Comparison of ENCODE assay signal across 20 cellular contexts in the genomic region with DNA sequence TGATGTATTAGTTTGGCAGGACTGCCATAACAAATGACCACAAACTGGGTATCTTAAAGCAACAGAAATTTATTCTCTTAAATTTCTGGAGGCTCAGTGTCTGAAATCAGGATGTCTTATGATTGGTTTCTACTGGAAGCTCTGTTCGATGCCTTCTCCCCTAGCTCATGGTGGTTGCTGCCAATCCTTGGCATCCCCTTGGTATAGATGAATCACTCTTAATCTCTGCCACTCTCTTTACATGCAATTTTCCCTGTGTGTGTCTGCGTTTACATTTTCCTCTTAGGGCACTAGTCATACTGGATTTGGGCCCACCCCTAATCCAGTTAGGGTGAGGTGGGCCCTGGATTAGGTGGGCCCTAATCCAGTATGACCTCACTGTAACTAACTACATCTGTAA. TPM values are rescaled to one million over a fixed set of nuclear protein-coding genes. Genes with fewer than 3 reads are reported as not detected.
DNase-seq lines count a peak whose midpoint lies in the region; ATAC-seq, FAIRE-seq and TF ChIP-seq lines count a peak whose summit lies in the region.
"Had no signal": no experiment of that assay in that cellular context is flagged by ENCODE, and none has a peak within 500 bp of the region (broad histone marks: within the 10 kb centered on the region; RNA-seq: fewer than 3 reads in every experiment).

No MANE protein-coding gene starts in this region.

- WGBS in IMR-90 (ENCODE audit: extremely low coverage in 2 of 2, insufficient read length in 1 of 2), 2 experiments: no CpG with 5 or more reads among the region's 2 CpGs

- H2BK20ac ChIP-seq in IMR-90 (ENCODE audit: low read depth, low read length): no peak overlapping the region

- no peaks in the 10 kb centered on the region for H3K9me3 Mint-ChIP-seq in astrocyte (ENCODE audit: unreplicated experiment)
- H3K9me3 Mint-ChIP-seq in glutamatergic neuron (ENCODE audit: unreplicated experiment): no peaks in the 10 kb centered on the region
- H3K9me3 Mint-ChIP-seq: CD8-positive, alpha-beta T cell had no signal

- CTCF ChIA-PET in IMR-90 (lab: Yijun Ruan, JAX): no interaction called here
- CTCF ChIA-PET in OCI-LY7 (lab: Charles Lee; ENCODE audit: unreplicated experiment): no interaction called here

- H3K9ac ChIP-seq in IMR-90 (ENCODE audit: low read depth, low read length) (no peak overlapping the region), astrocyte (ENCODE audit: low read length) (no peak overlapping the region)
- H3K9ac ChIP-seq: BLaER1 treated with 17β-estradiol and CSF1 and Interleukin-3, amounts not matched to agents 10 nM and 100 nM had no signal

- H3K9me2 ChIP-seq in OCI-LY7 (ENCODE audit: insufficient read depth, low read length): no peaks in the 10 kb centered on the region

- no peaks in the 10 kb centered on the region for H3K27me3 Mint-ChIP-seq in astrocyte (ENCODE audit: low read depth, unreplicated experiment)
- no peaks in the 10 kb centered on the region for H3K27me3 Mint-ChIP-seq in glutamatergic neuron (ENCODE audit: unreplicated experiment)

- POLR2A ChIA-PET in IMR-90 (lab: Charles Lee; ENCODE audit: unreplicated experiment) (no interaction called here), OCI-LY7 (lab: Charles Lee) (no interaction called here)

- H4K5ac ChIP-seq in IMR-90 (ENCODE audit: low read depth, low read length): no peak overlapping the region

- no peak overlapping the region for H2BK15ac ChIP-seq in IMR-90 (ENCODE audit: low read depth, low read length)

- peak; percentile 66 for FAIRE-seq in astrocyte (lab: Jason Lieb, UNC)
- FAIRE-seq: GM18507 had no signal

- H3K27ac ChIP-seq in IMR-90 (ENCODE audit: insufficient read depth, low read length) (no peak overlapping the region), astrocyte (ENCODE audit: low read depth, low read length) (no peak overlapping the region), OCI-LY7 (ENCODE audit: low read depth, low read length, poor library complexity, severe bottlenecking) (no peak overlapping the region)
- H3K27ac ChIP-seq: BLaER1 treated with 17β-estradiol and CSF1 and Interleukin-3, amounts not matched to agents 10 nM and 100 nM; PC-9 had no signal

- H3K4me2 ChIP-seq in IMR-90 (ENCODE audit: low read depth, low read length) (no peak overlapping the region), astrocyte (ENCODE audit: low read length) (no peak overlapping the region), OCI-LY7 (ENCODE audit: low read length) (no peak overlapping the region)
- H3K4me2 ChIP-seq: BLaER1 treated with 17β-estradiol and CSF1 and Interleukin-3, amounts not matched to agents 10 nM and 100 nM; PC-9 had no signal

- TF ChIP-seq RAD21 in IMR-90 (IDR thresholded peaks at IDR 0.05; ENCODE audit: low read length): no peak

- H2BK5ac ChIP-seq in IMR-90 (ENCODE audit: low read depth, low read length, poor library complexity, severe bottlenecking): no peak overlapping the region

- TF ChIP-seq POLR2A in IMR-90 (IDR thresholded peaks at IDR 0.05; ENCODE audit: low read depth, low read length): no peak

- H3K4me3 Mint-ChIP-seq in astrocyte (ENCODE audit: unreplicated experiment): no peak overlapping the region
- H3K4me3 Mint-ChIP-seq in glutamatergic neuron (ENCODE audit: unreplicated experiment): no peak overlapping the region
- H3K4me3 Mint-ChIP-seq: CD8-positive, alpha-beta T cell had no signal

- H3K4me3 ChIP-seq in IMR-90 (ENCODE audit: insufficient read depth, low read depth, low read length): no peak overlapping the region
- no peak overlapping the region for H3K4me3 ChIP-seq in astrocyte (ENCODE audit: insufficient read depth, low read depth, low read length)
- H3K4me3 ChIP-seq in OCI-LY7 (ENCODE audit: low read depth, low read length, poor library complexity, severe bottlenecking): no peak overlapping the region
- H3K4me3 ChIP-seq: BLaER1 treated with 17β-estradiol and CSF1 and Interleukin-3, amounts not matched to agents 10 nM and 100 nM; PC-9 had no signal

- no peak overlapping the region for H3K4ac ChIP-seq in IMR-90 (ENCODE audit: low read depth, low read length)

- peaks cover under 1% of the 10 kb centered on the region for H3K4me1 ChIP-seq in IMR-90 (ENCODE audit: control insufficient read depth, insufficient read depth, low read length)
- peaks cover 3% of the 10 kb centered on the region for H3K4me1 ChIP-seq in astrocyte (ENCODE audit: insufficient read depth, low read length)
- no peaks in the 10 kb centered on the region for H3K4me1 ChIP-seq in OCI-LY7 (ENCODE audit: insufficient read depth, low read length, poor library complexity, severe bottlenecking)
- H3K4me1 ChIP-seq: BLaER1 treated with 17β-estradiol and CSF1 and Interleukin-3, amounts not matched to agents 10 nM and 100 nM had no signal

- H3K9me1 ChIP-seq in IMR-90 (ENCODE audit: insufficient read depth, low read length): peaks cover 4% of the 10 kb centered on the region

- H3K27me3 ChIP-seq in IMR-90 (ENCODE audit: control insufficient read depth, insufficient read depth, low read length): no peaks in the 10 kb centered on the region
- H3K27me3 ChIP-seq in astrocyte (ENCODE audit: insufficient read depth, low read length): no peaks in the 10 kb centered on the region
- H3K27me3 ChIP-seq: BLaER1 treated with 17β-estradiol and CSF1 and Interleukin-3, amounts not matched to agents 10 nM and 100 nM had no signal

- no peak overlapping the region for H2AK9ac ChIP-seq in IMR-90 (replicated peaks; ENCODE audit: low read depth, low read length, poor library complexity)

- no TSS peak for BruUV-seq in IMR-90 (replicated peaks; lab: Mats Ljungman, UMichigan)
- BruUV-seq in OCI-LY7 (replicated peaks; lab: Mats Ljungman, UMichigan): no TSS peak

- H3K27ac Mint-ChIP-seq in astrocyte (ENCODE audit: unreplicated experiment) (no peak overlapping the region), glutamatergic neuron (ENCODE audit: unreplicated experiment) (peak overlapping the region; percentile 2)
- H3K27ac Mint-ChIP-seq: CD8-positive, alpha-beta T cell had no signal

- H3K56ac ChIP-seq in IMR-90 (ENCODE audit: extremely low read depth, insufficient read depth, low read length): no peak overlapping the region

- H4K20me1 ChIP-seq in IMR-90 (ENCODE audit: insufficient read depth, low read length) (no peaks in the 10 kb centered on the region), astrocyte (ENCODE audit: insufficient read depth, low read length) (peaks cover 2% of the 10 kb centered on the region), OCI-LY7 (ENCODE audit: insufficient read depth, low read length) (no peaks in the 10 kb centered on the region)

- no peak; the same call in 1 of the 2 replicates for ATAC-seq in IMR-90 (ENCODE audit: low read depth)
- no peak for ATAC-seq in HG02623 (IDR thresholded peaks at IDR 0.05; ENCODE audit: unreplicated experiment)
- ATAC-seq: CD8-positive, alpha-beta T cell had no signal

- H3K79me1 ChIP-seq in IMR-90 (ENCODE audit: low read depth in 1 of 2, low read length in 2 of 2): peaks cover 5 to 17% of the 10 kb centered on the region in 2 experiments; a peak in 3 of 4 replicates

- intact Hi-C loops in IMR-90 (cut with micrococcal nuclease) (loop anchor here (5.0 kb wide), 1 partner anchor 34 kb away; no protein-coding TSS in a partner anchor), OCI-LY7 (cut with micrococcal nuclease; ENCODE audit: unreplicated experiment) (loop anchor here (2.0 kb wide), 1 partner anchor 19 kb away; no protein-coding TSS in a partner anchor)

- no peak overlapping the region for H2BK120ac ChIP-seq in IMR-90 (ENCODE audit: low read depth, low read length)

- H2AK5ac ChIP-seq in IMR-90 (ENCODE audit: low read depth, low read length): no peak overlapping the region

- peaks cover under 1% of the 10 kb centered on the region for H3K79me2 ChIP-seq in astrocyte (ENCODE audit: insufficient read depth, low read length)
- H3K79me2 ChIP-seq in OCI-LY7 (ENCODE audit: insufficient read depth, low read depth, low read length): no peaks in the 10 kb centered on the region

- in situ Hi-C loops in IMR-90 (cut with MboI; ENCODE audit: low sequenced_read_pairs): no loop called here

- no peak overlapping the region for H3K18ac ChIP-seq in IMR-90 (ENCODE audit: low read depth, low read length)

- no peak overlapping the region for H4K8ac ChIP-seq in IMR-90 (ENCODE audit: low read depth in 2 of 2, low read length in 2 of 2)

- H3K36me3 ChIP-seq in IMR-90 (ENCODE audit: control insufficient read depth, insufficient read depth, low read length) (peaks cover 10% of the 10 kb centered on the region), astrocyte (ENCODE audit: insufficient read depth, low read length) (peaks cover 8% of the 10 kb centered on the region), OCI-LY7 (ENCODE audit: insufficient read depth, low read length) (peaks cover 24% of the 10 kb centered on the region; the same call in 1 of the 2 replicates)

- H3K23ac ChIP-seq in IMR-90 (ENCODE audit: low read depth, low read length): peak overlapping the region; percentile 46; the same call in 1 of the 2 replicates

- H3K9me3 ChIP-seq in IMR-90 (ENCODE audit: control insufficient read depth, insufficient read depth, low read length) (no peaks in the 10 kb centered on the region), astrocyte (ENCODE audit: insufficient read depth, low read depth, low read length) (no peaks in the 10 kb centered on the region), OCI-LY7 (ENCODE audit: low read length) (no peaks in the 10 kb centered on the region)
- H3K9me3 ChIP-seq: BLaER1 treated with 17β-estradiol and CSF1 and Interleukin-3, amounts not matched to agents 10 nM and 100 nM had no signal

- dilution Hi-C loops in IMR-90 (cut with HindIII; ENCODE audit: low sequenced_read_pairs, unreplicated experiment): no loop called here

- DNase-seq in EL (peak; percentile 2), IMR-90 (no peak), astrocyte (ENCODE audit: low read depth) (no peak), glutamatergic neuron (no peak), NCI-H2196 treated with DMSO at 0.1 percent for 48 hours (lab: John Stamatoyannopoulos, UW; ENCODE audit: unreplicated experiment) (no peak), OCI-LY7 (ENCODE audit: low spot score) (no peak)
- DNase-seq: Calu3; CD8-positive, alpha-beta T cell; H7; MM.1S; NCI-H1092 treated with DMSO at 0.1 percent for 48 hours; NCI-H146; NCI-H2029 treated with DMSO at 0.1 percent for 48 hours; NCI-H2171 treated with DMSO at 0.1 percent for 48 hours; NCI-H510A; NCI-H774; PC-9 had no signal

- no peak overlapping the region for H4K91ac ChIP-seq in IMR-90 (ENCODE audit: insufficient read depth, low read depth, low read length)

- TF ChIP-seq CTCF in IMR-90 (conservative IDR thresholded peaks at IDR 0.05; ENCODE audit: low read depth, low read length) (no peak), astrocyte (IDR thresholded peaks at IDR 0.05; ENCODE audit: insufficient read depth, low read depth, low read length) (no peak), glutamatergic neuron (IDR thresholded peaks at IDR 0.05; ENCODE audit: partially characterized antibody, unreplicated experiment) (no peak), OCI-LY7 (conservative IDR thresholded peaks at IDR 0.05; ENCODE audit: low read length) (no peak)

- no peak overlapping the region for H2AFZ ChIP-seq in IMR-90 (replicated peaks; ENCODE audit: low read length, poor library complexity)
- no peak overlapping the region for H2AFZ ChIP-seq in astrocyte (ENCODE audit: low read depth, low read length)
- H2AFZ ChIP-seq in OCI-LY7 (ENCODE audit: low read length): no peak overlapping the region
- H2AFZ ChIP-seq: PC-9 had no signal

- no peaks in the 10 kb centered on the region for H3K36me3 Mint-ChIP-seq in astrocyte (ENCODE audit: low read depth, unreplicated experiment)
- no peaks in the 10 kb centered on the region for H3K36me3 Mint-ChIP-seq in glutamatergic neuron (ENCODE audit: unreplicated experiment)

- H3K4me1 Mint-ChIP-seq in astrocyte (ENCODE audit: low read depth, unreplicated experiment) (peaks cover 5% of the 10 kb centered on the region), glutamatergic neuron (ENCODE audit: low read depth, unreplicated experiment) (no peaks in the 10 kb centered on the region)

- H3K14ac ChIP-seq in IMR-90 (replicated peaks; ENCODE audit: low read depth, low read length): no peak overlapping the region

RNA-seq across cellular contexts. Expression of gene MPC2, which starts 54.7 kb away (rescaled TPM):
- 35.0 and 56.7 TPM in 2 replicates for total RNA-seq in IMR-90 (2012; rRNA removed)
- polyA plus RNA-seq in IMR-90 (2012; rRNA removed): 40.9 and 42.9 TPM in 2 replicates
- 25.6 and 27.4 TPM in 2 replicates for polyA plus RNA-seq in IMR-90 (2012; cell fraction: cytosol; rRNA removed)
- 7.5 and 13.7 TPM in 2 replicates for polyA plus RNA-seq in IMR-90 (2012; cell fraction: nucleus; rRNA removed; ENCODE audit: low replicate concordance)
- 53.2 and 62.3 TPM in 2 replicates for total RNA-seq in astrocyte
- 41.1 TPM for total RNA-seq in glutamatergic neuron (ENCODE audit: unreplicated experiment)
- total RNA-seq in OCI-LY7 (2014; rRNA removed; shearing (Covaris generic)): 19.4 and 31.1 TPM in 2 replicates
- 56.4 and 65.1 TPM in 2 replicates for total RNA-seq in OCI-LY7 (2022)

RNA-seq across cellular contexts. Expression of gene DCAF6, which starts 55.1 kb away (rescaled TPM):
- total RNA-seq in IMR-90 (2012; rRNA removed): 74.7 and 88.7 TPM in 2 replicates
- polyA plus RNA-seq in IMR-90 (2012; rRNA removed): 50.1 and 60.4 TPM in 2 replicates
- polyA plus RNA-seq in IMR-90 (2012; cell fraction: cytosol; rRNA removed): 12.7 and 40.0 TPM in 2 replicates
- polyA plus RNA-seq in IMR-90 (2012; cell fraction: nucleus; rRNA removed; ENCODE audit: low replicate concordance): 6.0 and 46.7 TPM in 2 replicates
- 57.1 and 57.4 TPM in 2 replicates for total RNA-seq in astrocyte
- 28.1 TPM for total RNA-seq in glutamatergic neuron (ENCODE audit: unreplicated experiment)
- total RNA-seq in OCI-LY7 (2014; rRNA removed; shearing (Covaris generic)): 23.2 and 25.4 TPM in 2 replicates
- total RNA-seq in OCI-LY7 (2022): 30.6 and 31.9 TPM in 2 replicates
